Comparison of ENCODE assay signal across 9 cellular contexts in genomic region chr19:16197188-16197621, GRCh38. TPM values are rescaled to one million over a fixed set of nuclear protein-coding genes. Genes with fewer than 3 reads are reported as not detected.
DNase-seq lines count a peak whose midpoint lies in the region; ATAC-seq, FAIRE-seq and TF ChIP-seq lines count a peak whose summit lies in the region.
"Had no signal": no experiment of that assay in that cellular context is flagged by ENCODE, and none has a peak within 500 bp of the region (broad histone marks: within the 10 kb centered on the region; RNA-seq: fewer than 3 reads in every experiment).

No MANE protein-coding gene starts in this region.

- H3K36me3 ChIP-seq in CD8-positive, alpha-beta T cell (ENCODE audit: insufficient read depth, low read length): no peaks in the 10 kb centered on the region
- H3K36me3 ChIP-seq in HUES6 (ENCODE audit: control insufficient read depth, insufficient read depth, low read length) (peaks cover 8% of the 10 kb centered on the region), K562 (ENCODE audit: control insufficient read depth, insufficient read depth, low read length) (peaks cover 7% of the 10 kb centered on the region), lung (ENCODE audit: control insufficient read depth in 2 of 2, insufficient read depth in 2 of 2, low read length in 2 of 2) (peaks cover 0 to 15% of the 10 kb centered on the region in 2 donors), uterus (no peaks in the 10 kb centered on the region)

- CTCF ChIA-PET in CD8-positive, alpha-beta T cell (lab: Charles Lee): interaction anchor here (1.4 to 2.5 kb wide), 2 partner anchors 14 to 185 kb away, joined by 4 to 7 read pairs; no protein-coding TSS in a partner anchor
- CTCF ChIA-PET in K562 (lab: Yijun Ruan, JAX; ENCODE audit: low intra/inter-chr PET ratio): no interaction called here

- no peaks in the 10 kb centered on the region for H3K9me3 ChIP-seq in CD8-positive, alpha-beta T cell (ENCODE audit: low read length)
- H3K9me3 ChIP-seq in HUES6 (ENCODE audit: control insufficient read depth, insufficient read depth, low read depth, low read length) (no peaks in the 10 kb centered on the region), K562 (replicated peaks; ENCODE audit: control insufficient read depth, insufficient read depth, low read depth, low read length) (no peaks in the 10 kb centered on the region), lung (ENCODE audit: control insufficient read depth in 2 of 2, insufficient read depth in 1 of 2, low read length in 1 of 2) (no peaks in the 10 kb centered on the region), uterus (no peaks in the 10 kb centered on the region)

- peak overlapping the region; percentile 99 for H3K4me3 ChIP-seq in CD8-positive, alpha-beta T cell (ENCODE audit: low read depth, low read length)
- H3K4me3 ChIP-seq in HUES6 (ENCODE audit: low read depth, low read length) (peak overlapping the region; percentile 85), K562 (peak overlapping the region; percentile 78), lung (no peak overlapping the region), uterus (peak overlapping the region; percentile 78 to 95)

- peaks cover 15% of the 10 kb centered on the region for H3K79me2 ChIP-seq in K562 (ENCODE audit: control insufficient read depth, insufficient read depth, low read length)

- peak overlapping the region; percentile 93 for H3K4me3 Mint-ChIP-seq in CD8-positive, alpha-beta T cell

- H4K20me1 ChIP-seq in K562 (replicated peaks; ENCODE audit: control insufficient read depth, insufficient read depth, low read length): peaks cover 4% of the 10 kb centered on the region; the same call in 1 of the 2 replicates

- H3K9me1 ChIP-seq in K562 (ENCODE audit: control insufficient read depth, insufficient read depth, low read length): no peaks in the 10 kb centered on the region

- in situ Hi-C loops in K562 (cut with MboI): no loop called here

- H3K36me3 Mint-ChIP-seq in CD8-positive, alpha-beta T cell: peaks cover 43% of the 10 kb centered on the region

- no peaks in the 10 kb centered on the region for H3K27me3 Mint-ChIP-seq in CD8-positive, alpha-beta T cell (ENCODE audit: low read depth)

- POLR2A ChIA-PET in CD8-positive, alpha-beta T cell (lab: Charles Lee): interaction anchor here (0.7 to 1.6 kb wide), 5 partner anchors 12 to 127 kb away, joined by 3 to 14 read pairs (median 5); partner anchors contain the start of genes FAM32A and KLF2
- POLR2A ChIA-PET in K562 (lab: Yijun Ruan, JAX): interaction anchor here (0.6 to 1.8 kb wide), 4 partner anchors 10 to 173 kb away, joined by 3 to 15 read pairs (median 6); partner anchors contain the start of gene FAM32A

- TF ChIP-seq RAD21 in K562 (CRISPR knock-in tag; conservative IDR thresholded peaks at IDR 0.05 in 1 of 2, IDR thresholded peaks at IDR 0.05 in 1 of 2): no peak

- WGBS in K562 (ENCODE audit: insufficient coverage, low coverage, missing lambda C conversion rate): 0% methylated on average over 2 of the region's 2 CpGs
- WGBS in lung, 2 donors: 28 to 36% methylated on average over 2 of the region's 2 CpGs

- no peak for DNase-seq in CD8-positive, alpha-beta T cell
- no peak for DNase-seq in K562 (ENCODE audit: extremely low read depth in 1 of 4, low spot score in 3 of 4)
- no peak for DNase-seq in lung (ENCODE audit: low spot score)
- no peak for DNase-seq in uterus
- DNase-seq in ecto neural progenitor cell (ENCODE audit: low spot score): no peak
- no peak for DNase-seq in stimulated activated CD4-positive, alpha-beta T cell treated with anti-CD3 and anti-CD28 coated beads, Interleukin-1b, Interleukin-23, amount 100 ng/mL, for 48 hours

- ATAC-seq in CD8-positive, alpha-beta T cell: no peak
- no peak; the same call in 1 of the 3 replicates for ATAC-seq in K562
- ATAC-seq in lung (ENCODE audit: insufficient read depth, low FRiP score): peak; percentile 5
- ATAC-seq in HG03442 (IDR thresholded peaks at IDR 0.05; ENCODE audit: unreplicated experiment): no peak

- H3K27ac Mint-ChIP-seq in CD8-positive, alpha-beta T cell: peak overlapping the region; percentile 97

- BruUV-seq in K562 (replicated peaks; lab: Mats Ljungman, UMichigan): TSS peak; percentile 87

- no peaks in the 10 kb centered on the region for H3K27me3 ChIP-seq in CD8-positive, alpha-beta T cell (ENCODE audit: insufficient read depth, low read length)
- H3K27me3 ChIP-seq in HUES6 (ENCODE audit: control insufficient read depth, insufficient read depth, low read length) (no peaks in the 10 kb centered on the region), K562 (ENCODE audit: control insufficient read depth in 2 of 2, insufficient read depth in 2 of 2, low read length in 2 of 2) (no peaks in the 10 kb centered on the region), lung (ENCODE audit: control insufficient read depth, insufficient read depth) (no peaks in the 10 kb centered on the region), uterus (no peaks in the 10 kb centered on the region)

- H3K4me1 ChIP-seq in CD8-positive, alpha-beta T cell (ENCODE audit: insufficient read depth, low read length): peaks cover 48% of the 10 kb centered on the region
- H3K4me1 ChIP-seq in HUES6 (ENCODE audit: control insufficient read depth, insufficient read depth, low read length) (peaks cover 9% of the 10 kb centered on the region; the same call in 1 of the 2 replicates), K562 (replicated peaks in 1 of 2; ENCODE audit: control insufficient read depth in 2 of 2, insufficient read depth in 2 of 2, low read length in 2 of 2) (peaks cover 18 to 25% of the 10 kb centered on the region in 2 experiments; a peak in 4 of 5 replicates), lung (ENCODE audit: control insufficient read depth in 2 of 2, insufficient read depth in 2 of 2, low read length in 2 of 2) (peaks cover 8 to 12% of the 10 kb centered on the region in 2 donors), uterus (peaks cover 11 to 12% of the 10 kb centered on the region in 2 donors)

- peaks cover 43% of the 10 kb centered on the region for H3K4me1 Mint-ChIP-seq in CD8-positive, alpha-beta T cell (ENCODE audit: low read depth)

- H3K9me3 Mint-ChIP-seq in CD8-positive, alpha-beta T cell: no peaks in the 10 kb centered on the region

- FAIRE-seq in K562 (lab: Jason Lieb, UNC): no peak

- H3K27ac ChIP-seq in CD8-positive, alpha-beta T cell (ENCODE audit: low read depth, low read length): peak overlapping the region; percentile 98
- H3K27ac ChIP-seq in HUES6 (ENCODE audit: low read depth, low read length) (no peak overlapping the region), K562 (ENCODE audit: extremely low read depth, low read depth, low read length) (peak overlapping the region; percentile 58), lung (ENCODE audit: low read depth in 1 of 2, low read length in 1 of 2) (peak overlapping the region; percentile 66 to 90), uterus (peak overlapping the region; percentile 73 to 91)

- H3K9ac ChIP-seq in HUES6 (ENCODE audit: low read length) (peak overlapping the region; percentile 54), K562 (ENCODE audit: insufficient read depth in 1 of 2, low read depth in 2 of 2, low read length in 2 of 2) (peak overlapping the region; percentile 50 to 82; a peak in 2 of 4 replicates)

- intact Hi-C loops in CD8-positive, alpha-beta T cell (cut with DNase I, micrococcal nuclease): loop anchor here (1.0 to 5.0 kb wide), 8 partner anchors 12 to 463 kb away; partner anchors contain the start of genes EPS15L1 (in 2 of the 2), FAM32A (in 2 of the 2), RAB8A (in 1 of the 2) and SMIM7 (in 1 of the 2)
- intact Hi-C loops in K562 (cut with micrococcal nuclease): no loop called here
- intact Hi-C loops in uterus (cut with DNase I; ENCODE audit: low total_unique reads): no loop called here

- no peak for TF ChIP-seq CTCF in CD8-positive, alpha-beta T cell (IDR thresholded peaks at IDR 0.05)
- TF ChIP-seq CTCF in K562 (IDR thresholded peaks at IDR 0.05 in 2 of 3, conservative IDR thresholded peaks at IDR 0.05 in 1 of 3; ENCODE audit: insufficient read depth in 2 of 3, low read depth in 1 of 3, low read length in 3 of 3) (no peak), lung (IDR thresholded peaks at IDR 0.05; ENCODE audit: control extremely low read depth, extremely low read depth) (no peak), uterus (IDR thresholded peaks at IDR 0.05) (no peak)

- TF ChIP-seq POLR2A in K562 (conservative IDR thresholded peaks at IDR 0.05) (peak; percentile 56; the same call in 1 of the 2 replicates), uterus (IDR thresholded peaks at IDR 0.05) (no peak)

- H2AFZ ChIP-seq in K562 (ENCODE audit: low read depth, low read length): peak overlapping the region; percentile 82

- peak overlapping the region; percentile 86 for H3K4me2 ChIP-seq in K562 (ENCODE audit: insufficient read depth, low read length)

- TF ChIP-seq EP300 in K562 (IDR thresholded peaks at IDR 0.05; ENCODE audit: low read length): peak; percentile 87

RNA-seq across cellular contexts. Expression of gene AP1M1, which starts 0.5 kb away (rescaled TPM):
- 10 to 100 TPM; 76.2 to 83.4 TPM for total RNA-seq in CD8-positive, alpha-beta T cell
- total RNA-seq in K562 (2011; cell fraction: chromatin; rRNA removed; ENCODE audit: low replicate concordance): 43.5 and 103 TPM in 2 replicates
- 56.9 and 61.7 TPM in 2 replicates for total RNA-seq in K562 (2011; cell fraction: nucleolus; rRNA removed)
- total RNA-seq in K562 (2011; cell fraction: nucleoplasm; rRNA removed): 39.8 and 44.1 TPM in 2 replicates
- total RNA-seq in K562 (2014; rRNA removed): 48.0 and 53.8 TPM in 2 replicates
- total RNA-seq in K562 (2014; rRNA removed; fragmentation: Illumina TruSeq; extraction: Trizol): 12.9 and 17.1 TPM in 2 replicates
- 28.1 and 28.6 TPM in 2 replicates for total RNA-seq in K562 (2015; rRNA removed; fragmentation: Illumina TruSeq; extraction: Trizol)
- 53.6 and 56.2 TPM in 2 replicates for total RNA-seq in K562 (2021)
- 29.1 and 42.9 TPM in 2 replicates for polyA plus RNA-seq in K562 (2011; rRNA removed)
- 39.5 and 53.3 TPM in 2 replicates for polyA plus RNA-seq in K562 (2011; cell fraction: cytosol; rRNA removed)
- 75.6 and 83.2 TPM in 2 replicates for polyA plus RNA-seq in K562 (2011; cell fraction: nucleus; rRNA removed)
- polyA plus RNA-seq in K562 (2012): 66.8 and 85.3 TPM in 2 replicates
- 35.4 and 44.5 TPM in 2 replicates for polyA plus RNA-seq in K562 (2014; fragmentation: Illumina TruSeq; extraction: Trizol)
- polyA plus RNA-seq in K562 (2014; fragmentation: Nextera tagmentation; extraction: Ambion mirVana): 1 to 10 TPM in 1 of 2 experiments, under 1 TPM in 1; 0.87 to 3.0 TPM
- 34.8 and 39.4 TPM in 2 replicates for polyA plus RNA-seq in K562 (2014; rRNA removed)
- polyA minus RNA-seq in K562 (2011; rRNA and poly(A)+ RNA removed): 17.9 and 23.9 TPM in 2 replicates
- polyA minus RNA-seq in K562 (2011; cell fraction: cytosol; rRNA and poly(A)+ RNA removed): 41.5 and 47.6 TPM in 2 replicates
- polyA minus RNA-seq in K562 (2011; cell fraction: nucleus; rRNA and poly(A)+ RNA removed): 21.9 and 34.4 TPM in 2 replicates
- 10 to 100 TPM; 38.5 to 85.7 TPM for total RNA-seq in lung
- 10 to 100 TPM; 31.2 to 70.0 TPM for polyA plus RNA-seq in lung
- 10 to 100 TPM; 21.2 to 80.9 (median 32.7) TPM for total RNA-seq in uterus

RNA-seq across cellular contexts. Expression of gene FAM32A, which starts 12.0 kb away (rescaled TPM):
- total RNA-seq in CD8-positive, alpha-beta T cell: 10 to 100 TPM; 59.7 to 60.4 TPM
- 14.8 and 20.8 TPM in 2 replicates for total RNA-seq in K562 (2011; cell fraction: chromatin; rRNA removed; ENCODE audit: low replicate concordance)
- 14.2 and 16.1 TPM in 2 replicates for total RNA-seq in K562 (2011; cell fraction: nucleolus; rRNA removed)
- 18.8 and 21.6 TPM in 2 replicates for total RNA-seq in K562 (2011; cell fraction: nucleoplasm; rRNA removed)
- total RNA-seq in K562 (2014; rRNA removed) (94.5 and 95.8 TPM in 2 replicates), K562 (2014; rRNA removed; fragmentation: Illumina TruSeq; extraction: Trizol) (54.5 and 57.2 TPM in 2 replicates), K562 (2015; rRNA removed; fragmentation: Illumina TruSeq; extraction: Trizol) (70.9 and 73.7 TPM in 2 replicates), K562 (2021) (44.9 and 45.9 TPM in 2 replicates), lung (10 to 100 TPM; 53.5 to 73.2 TPM), uterus (100 to 1,000 TPM in 1 of 4 donors, 10 to 100 TPM in 3; 17.6 to 106 (median 31.0) TPM)
- polyA plus RNA-seq in K562 (2011; rRNA removed) (82.6 and 96.7 TPM in 2 replicates), K562 (2014; fragmentation: Illumina TruSeq; extraction: Trizol) (76.2 and 77.8 TPM in 2 replicates), K562 (2014; fragmentation: Nextera tagmentation; extraction: Ambion mirVana) (10 to 100 TPM; 30.7 to 43.0 TPM), K562 (2014; rRNA removed) (94.5 and 102 TPM in 2 replicates), lung (10 to 100 TPM; 64.5 to 81.7 TPM)
- polyA plus RNA-seq in K562 (2011; cell fraction: cytosol; rRNA removed): 84.9 and 85.1 TPM in 2 replicates
- 37.5 and 41.1 TPM in 2 replicates for polyA plus RNA-seq in K562 (2011; cell fraction: nucleus; rRNA removed)
- polyA plus RNA-seq in K562 (2012): 50.8 and 60.4 TPM in 2 replicates
- 28.1 and 34.6 TPM in 2 replicates for polyA minus RNA-seq in K562 (2011; rRNA and poly(A)+ RNA removed)
- 14.7 and 21.1 TPM in 2 replicates for polyA minus RNA-seq in K562 (2011; cell fraction: cytosol; rRNA and poly(A)+ RNA removed)
- polyA minus RNA-seq in K562 (2011; cell fraction: nucleus; rRNA and poly(A)+ RNA removed): 6.2 and 10.3 TPM in 2 replicates

RNA-seq across cellular contexts. Expression of gene CIB3, which starts 23.9 kb away (rescaled TPM):
- not detected for total RNA-seq in CD8-positive, alpha-beta T cell
- not detected in 2 replicates for total RNA-seq in K562 (2011; cell fraction: chromatin; rRNA removed; ENCODE audit: low replicate concordance)
- not detected in 2 replicates for total RNA-seq in K562 (2011; cell fraction: nucleolus; rRNA removed)
- total RNA-seq in K562 (2011; cell fraction: nucleoplasm; rRNA removed): not detected in 2 replicates
- total RNA-seq in K562 (2014; rRNA removed) (not detected in 2 replicates), K562 (2014; rRNA removed; fragmentation: Illumina TruSeq; extraction: Trizol) (not detected in 2 replicates), K562 (2015; rRNA removed; fragmentation: Illumina TruSeq; extraction: Trizol) (not detected in 2 replicates), K562 (2021) (not detected in 2 replicates), lung (not detected), uterus (not detected)
- polyA plus RNA-seq in K562 (2011; rRNA removed) (not detected in 2 replicates), K562 (2014; fragmentation: Illumina TruSeq; extraction: Trizol) (not detected in 2 replicates), K562 (2014; fragmentation: Nextera tagmentation; extraction: Ambion mirVana) (under 1 TPM in 1 of 2 experiments, not detected in 1; 0.08 TPM), K562 (2014; rRNA removed) (0.13 TPM in 1 of 2 replicates, not detected in the other), lung (under 1 TPM in 1 of 2 donors, not detected in 1; 0.07 TPM)
- not detected in 2 replicates for polyA plus RNA-seq in K562 (2011; cell fraction: cytosol; rRNA removed)
- not detected in 2 replicates for polyA plus RNA-seq in K562 (2011; cell fraction: nucleus; rRNA removed)
- polyA plus RNA-seq in K562 (2012): not detected in 2 replicates
- not detected in 2 replicates for polyA minus RNA-seq in K562 (2011; rRNA and poly(A)+ RNA removed)
- not detected in 2 replicates for polyA minus RNA-seq in K562 (2011; cell fraction: cytosol; rRNA and poly(A)+ RNA removed)
- not detected in 2 replicates for polyA minus RNA-seq in K562 (2011; cell fraction: nucleus; rRNA and poly(A)+ RNA removed)
- total RNA-seq: T-helper 2 cell treated with Interferon-gamma antibody and Interleukin-4, amounts not matched to agents 100 ng/mL and 5 ng/mL, for 36 hours had no signal

RNA-seq across cellular contexts. Expression of gene HSH2D, which starts 53.7 kb away (rescaled TPM):
- 10 to 100 TPM; 35.9 to 37.5 TPM for total RNA-seq in CD8-positive, alpha-beta T cell
- 0.81 TPM in 1 of 2 replicates, not detected in the other for total RNA-seq in K562 (2011; cell fraction: chromatin; rRNA removed; ENCODE audit: low replicate concordance)
- 0.39 and 0.67 TPM in 2 replicates for total RNA-seq in K562 (2011; cell fraction: nucleolus; rRNA removed)
- 0.37 TPM in 1 of 2 replicates, not detected in the other for total RNA-seq in K562 (2011; cell fraction: nucleoplasm; rRNA removed)
- total RNA-seq in K562 (2014; rRNA removed): 0.18 and 0.29 TPM in 2 replicates
- 0.15 and 0.19 TPM in 2 replicates for total RNA-seq in K562 (2014; rRNA removed; fragmentation: Illumina TruSeq; extraction: Trizol)
- 1.1 TPM in 2 replicates for total RNA-seq in K562 (2015; rRNA removed; fragmentation: Illumina TruSeq; extraction: Trizol)
- 0.16 and 0.42 TPM in 2 replicates for total RNA-seq in K562 (2021)
- polyA plus RNA-seq in K562 (2011; rRNA removed): 0.33 and 0.39 TPM in 2 replicates
- polyA plus RNA-seq in K562 (2011; cell fraction: cytosol; rRNA removed): 0.44 and 0.69 TPM in 2 replicates
- 0.68 and 0.69 TPM in 2 replicates for polyA plus RNA-seq in K562 (2011; cell fraction: nucleus; rRNA removed)
- 0.40 and 3.0 TPM in 2 replicates for polyA plus RNA-seq in K562 (2012)
- polyA plus RNA-seq in K562 (2014; fragmentation: Illumina TruSeq; extraction: Trizol): 0.30 and 0.42 TPM in 2 replicates
- under 1 TPM in 1 of 2 experiments, not detected in 1; 0.03 TPM for polyA plus RNA-seq in K562 (2014; fragmentation: Nextera tagmentation; extraction: Ambion mirVana)
- 0.12 and 0.37 TPM in 2 replicates for polyA plus RNA-seq in K562 (2014; rRNA removed)
- 0.09 TPM in 1 of 2 replicates, not detected in the other for polyA minus RNA-seq in K562 (2011; rRNA and poly(A)+ RNA removed)
- polyA minus RNA-seq in K562 (2011; cell fraction: cytosol; rRNA and poly(A)+ RNA removed): not detected in 2 replicates
- 0.22 and 0.27 TPM in 2 replicates for polyA minus RNA-seq in K562 (2011; cell fraction: nucleus; rRNA and poly(A)+ RNA removed)
- 1 to 10 TPM; 5.5 to 6.1 TPM for total RNA-seq in lung
- polyA plus RNA-seq in lung: 1 to 10 TPM; 6.6 to 9.3 TPM
- 1 to 10 TPM in 3 of 4 donors, not detected in 1; 1.4 to 3.1 (median 2.4) TPM for total RNA-seq in uterus

Comparison
In these comparisons a context has a peak if more than half of its experiments do, and no peak if none do; other contexts are left out.
1. intact Hi-C loops: an anchor here in CD8-positive, alpha-beta T cell (1.0 to 5.0 kb wide); none called in K562 and uterus.